ENCODE assay signal across 24 cellular contexts in genomic region chr20:47682916-47683315, GRCh38.
A peak's percentile ranks its signal among the peaks of the same experiment; 100 is the strongest.
DNase-seq lines count a peak whose midpoint lies in the region; ATAC-seq and TF ChIP-seq lines count a peak whose summit lies in the region.
"Had no signal": no experiment of that assay in that cellular context is flagged by ENCODE, and none has a peak within 500 bp of the region (broad histone marks: within the 10 kb centered on the region; RNA-seq: fewer than 3 reads in every experiment).

No MANE protein-coding gene starts in this region.

- no peaks in the 10 kb centered on the region for H3F3A ChIP-seq in SK-N-SH (replicated peaks; ENCODE audit: insufficient read depth)

- no peak overlapping the region for H3K4me3 Mint-ChIP-seq in type B pancreatic cell
- H3K4me3 Mint-ChIP-seq: B cell; CD4-positive, CD25-positive, alpha-beta regulatory T cell had no signal

- H3K9ac ChIP-seq in SK-N-SH = no peak overlapping the region

- peaks cover 9 to 34% (median 20%) of the 10 kb centered on the region in 9 donors for H3K4me1 ChIP-seq in heart right ventricle
- H3K4me1 ChIP-seq in gastroesophageal sphincter = peaks cover 0 to 38% (median 20%) of the 10 kb centered on the region in 3 donors
- H3K4me1 ChIP-seq in sigmoid colon = peaks cover 0 to 32% (median 27%) of the 10 kb centered on the region in 4 donors
- H3K4me1 ChIP-seq in SK-N-SH (ENCODE audit: control insufficient read depth in 1 of 2, insufficient read depth in 2 of 2, low read depth in 1 of 2, low read length in 1 of 2) = peaks cover 0 to 8% of the 10 kb centered on the region in 2 experiments; a peak in 1 of 4 replicates
- peaks cover 0 to 6% (median 3%) of the 10 kb centered on the region in 4 donors for H3K4me1 ChIP-seq in stomach
- H3K4me1 ChIP-seq: A549 had no signal

- H4K20me1 ChIP-seq in SK-N-SH (ENCODE audit: insufficient read depth) = no peaks in the 10 kb centered on the region

- TF ChIP-seq CTCF in heart right ventricle (IDR thresholded peaks at IDR 0.05) (no peak), gastroesophageal sphincter (IDR thresholded peaks at IDR 0.05) (no peak), sigmoid colon (IDR thresholded peaks at IDR 0.05) (no peak), type B pancreatic cell (conservative IDR thresholded peaks at IDR 0.05) (no peak), SK-N-SH (IDR thresholded peaks at IDR 0.05) (no peak), stomach (IDR thresholded peaks at IDR 0.05) (no peak)

- peaks cover 20% of the 10 kb centered on the region for H3K36me3 Mint-ChIP-seq in type B pancreatic cell
- H3K36me3 Mint-ChIP-seq: CD4-positive, CD25-positive, alpha-beta regulatory T cell had no signal

- H3K27ac Mint-ChIP-seq in type B pancreatic cell = no peak overlapping the region
- H3K27ac Mint-ChIP-seq: B cell had no signal

- H3K36me3 ChIP-seq in heart right ventricle = peaks cover 0 to 47% (median 0%) of the 10 kb centered on the region in 9 donors
- peaks cover 0 to 35% of the 10 kb centered on the region in 2 donors for H3K36me3 ChIP-seq in gastroesophageal sphincter
- H3K36me3 ChIP-seq in sigmoid colon = no peaks in the 10 kb centered on the region
- H3K36me3 ChIP-seq in SK-N-SH (replicated peaks in 1 of 2; ENCODE audit: control insufficient read depth in 1 of 2, insufficient read depth in 2 of 2, low read length in 1 of 2) = peaks cover 0 to 3% of the 10 kb centered on the region in 2 experiments
- peaks cover 0 to 52% (median 12%) of the 10 kb centered on the region in 4 donors for H3K36me3 ChIP-seq in stomach

- DNase-seq in heart right ventricle = no peak
- no peak for DNase-seq in left ventricle myocardium superior
- no peak for DNase-seq in sigmoid colon
- DNase-seq in type B pancreatic cell (ENCODE audit: extremely low spot score, unreplicated experiment) = no peak
- DNase-seq in SK-N-SH = no peak
- DNase-seq in stomach = no peak
- DNase-seq: CD4-positive, CD25-positive, alpha-beta regulatory T cell; EL; GF-D8; GOT3; HCEC 1CT; KBM-7; MM.1S; NCI-H1092; NCI-H1436; NCI-H1930; NCI-H2227 treated with DMSO at 0.1 percent for 48 hours; NCI-H510A treated with DMSO at 0.1 percent for 48 hours; NCI-H748 treated with DMSO at 0.1 percent for 48 hours; PC-9 had no signal

- peaks cover 19% of the 10 kb centered on the region for H3K4me1 Mint-ChIP-seq in type B pancreatic cell (ENCODE audit: unreplicated experiment)

- 84 to 90% methylated on average over 19 of the region's 19 CpGs for WGBS in heart right ventricle, 2 donors
- WGBS in gastroesophageal sphincter (ENCODE audit: low coverage in 1 of 2), 2 donors = 91 to 100% methylated on average over 6 to 13 of the region's 19 CpGs
- WGBS in sigmoid colon, 2 donors = 92 to 93% methylated on average over 19 of the region's 19 CpGs
- 95% methylated on average over 15 of the region's 19 CpGs for WGBS in SK-N-SH (ENCODE audit: low lambda C conversion rate)
- WGBS in stomach, 5 donors = 92 to 94% (median 93%) methylated on average over 19 of the region's 19 CpGs

- no peaks in the 10 kb centered on the region for H3K9me2 ChIP-seq in SK-N-SH

- H3K27ac ChIP-seq in heart right ventricle (peak overlapping the region in 6 of 10 donors; percentile 22 to 79 (median 62)), gastroesophageal sphincter (peak overlapping the region in 3 of 4 donors; percentile 67 to 80 (median 78)), sigmoid colon (peak overlapping the region; percentile 57 to 70 (median 65)), SK-N-SH (ENCODE audit: low read depth in 2 of 2, low read length in 1 of 2) (no peak overlapping the region), stomach (peak overlapping the region in 1 of 5 donors; percentile 6)
- H3K27ac ChIP-seq: A549, HL-60, PC-9 had no signal

- H3K27me3 Mint-ChIP-seq in type B pancreatic cell = no peaks in the 10 kb centered on the region

- H2AFZ ChIP-seq in SK-N-SH (ENCODE audit: low read depth) = no peak overlapping the region
- H2AFZ ChIP-seq: PC-9 had no signal

- H3K79me2 ChIP-seq in SK-N-SH (ENCODE audit: insufficient read depth) = no peaks in the 10 kb centered on the region

- POLR2A ChIA-PET in SK-N-SH (lab: Yijun Ruan, JAX) = no interaction called here

- H3K9me3 ChIP-seq in heart right ventricle = peaks cover 0 to 3% (median 0%) of the 10 kb centered on the region in 11 donors
- no peaks in the 10 kb centered on the region for H3K9me3 ChIP-seq in gastroesophageal sphincter
- H3K9me3 ChIP-seq in sigmoid colon = no peaks in the 10 kb centered on the region
- no peaks in the 10 kb centered on the region for H3K9me3 ChIP-seq in SK-N-SH
- H3K9me3 ChIP-seq in stomach = no peaks in the 10 kb centered on the region
- H3K9me3 ChIP-seq: A549 had no signal

- no peaks in the 10 kb centered on the region for H3K9me3 Mint-ChIP-seq in type B pancreatic cell
- H3K9me3 Mint-ChIP-seq: CD4-positive, CD25-positive, alpha-beta regulatory T cell had no signal

- intact Hi-C loops in heart right ventricle (cut with DNase I) (loop anchor here in 6 of 10 donors (1.0 to 10.0 kb wide), 5 partner anchors 22 to 612 kb away; partner anchors contain the start of gene SULF2 (in 3 of the 6)), left ventricle myocardium superior (cut with micrococcal nuclease) (no loop called here), sigmoid colon (cut with DNase I) (loop anchor here (5.0 kb wide), 1 partner anchor 104 kb away; the partner anchor contains the start of gene SULF2), stomach (cut with DNase I; ENCODE audit: low total_unique reads) (no loop called here)

- H3K27me3 ChIP-seq in heart right ventricle = no peaks in the 10 kb centered on the region
- H3K27me3 ChIP-seq in gastroesophageal sphincter = no peaks in the 10 kb centered on the region
- H3K27me3 ChIP-seq in sigmoid colon = no peaks in the 10 kb centered on the region
- no peaks in the 10 kb centered on the region for H3K27me3 ChIP-seq in SK-N-SH (ENCODE audit: insufficient read depth)
- H3K27me3 ChIP-seq in stomach = no peaks in the 10 kb centered on the region

- peak in 1 of 8 donors; percentile 6 for ATAC-seq in heart right ventricle
- ATAC-seq in left ventricle myocardium superior = no peak
- ATAC-seq in gastroesophageal sphincter = no peak
- ATAC-seq: A549 had no signal

- CTCF ChIA-PET in SK-N-SH (lab: Yijun Ruan, JAX) = interaction anchor here (0.9 to 24.9 kb wide), 2 partner anchors 19 to 940 kb away, joined by 3 to 437 read pairs; no protein-coding TSS in a partner anchor

- TF ChIP-seq POLR2A in gastroesophageal sphincter (IDR thresholded peaks at IDR 0.05) (no peak), sigmoid colon (IDR thresholded peaks at IDR 0.05) (no peak), stomach (IDR thresholded peaks at IDR 0.05) (no peak)

- TF ChIP-seq EP300 in gastroesophageal sphincter (IDR thresholded peaks at IDR 0.05) (no peak), sigmoid colon (IDR thresholded peaks at IDR 0.05) (no peak), SK-N-SH (IDR thresholded peaks at IDR 0.05; ENCODE audit: borderline replicate concordance in 1 of 2, low read depth in 1 of 2, low read length in 1 of 2) (no peak), stomach (IDR thresholded peaks at IDR 0.05) (no peak)

- no peak overlapping the region for H3K4me3 ChIP-seq in heart right ventricle
- H3K4me3 ChIP-seq in gastroesophageal sphincter = no peak overlapping the region
- no peak overlapping the region for H3K4me3 ChIP-seq in sigmoid colon
- no peak overlapping the region for H3K4me3 ChIP-seq in SK-N-SH (ENCODE audit: low read depth in 2 of 2, low read length in 1 of 2)
- no peak overlapping the region for H3K4me3 ChIP-seq in stomach
- H3K4me3 ChIP-seq: A549, PC-9 had no signal

- H3K4me2 ChIP-seq in SK-N-SH = no peak overlapping the region
- H3K4me2 ChIP-seq: A549, PC-9 had no signal

- no peak for TF ChIP-seq RAD21 in SK-N-SH (IDR thresholded peaks at IDR 0.05; ENCODE audit: low read length)

TF ChIP-seq in SK-N-SH, 30 proteins besides CTCF, POLR2A, EP300 and RAD21:
- TF ChIP-seq POLR2AphosphoS5 (IDR thresholded peaks at IDR 0.05; ENCODE audit: low read depth, low read length) = no peak
- no peak for TF ChIP-seq SIN3A (IDR thresholded peaks at IDR 0.05; ENCODE audit: borderline replicate concordance, low read depth, low read length)
- no peak for TF ChIP-seq RCOR1 (IDR thresholded peaks at IDR 0.05; ENCODE audit: low read length)
- no peak for TF ChIP-seq FOXM1 (IDR thresholded peaks at IDR 0.05; ENCODE audit: low read depth)

Comparison
In these comparisons a context has a peak if more than half of its experiments do, and no peak if none do; other contexts are left out.
1. intact Hi-C loops: an anchor here in heart right ventricle (1.0 to 10.0 kb wide) and sigmoid colon (5.0 kb wide); none called in left ventricle myocardium superior and stomach.
2. H3K27ac ChIP-seq: peak in heart right ventricle (6 of 10), gastroesophageal sphincter (3 of 4) and sigmoid colon (4 of 4); none in SK-N-SH (0 of 2).